In genomic region chr4:155674669-155675071, GRCh38 we compare ENCODE assay signal across 21 cellular contexts. TPM values are rescaled to one million over a fixed set of nuclear protein-coding genes. Genes with fewer than 3 reads are reported as not detected.
A peak's percentile ranks its signal among the peaks of the same experiment; 100 is the strongest.
DNase-seq lines count a peak whose midpoint lies in the region; ATAC-seq and TF ChIP-seq lines count a peak whose summit lies in the region.
"Had no signal": no experiment of that assay in that cellular context is flagged by ENCODE, and none has a peak within 500 bp of the region (broad histone marks: within the 10 kb centered on the region; RNA-seq: fewer than 3 reads in every experiment).

No MANE protein-coding gene starts in this region.

- H3K9me3 ChIP-seq in Karpas-422 (ENCODE audit: low read length), result no peaks in the 10 kb centered on the region
- no peaks in the 10 kb centered on the region for H3K9me3 ChIP-seq in prostate gland

- no peaks in the 10 kb centered on the region for H3K9me2 ChIP-seq in Karpas-422 (replicated peaks; ENCODE audit: insufficient read depth, low read length)

- H3K79me2 ChIP-seq in Karpas-422 (ENCODE audit: low read length) (no peaks in the 10 kb centered on the region), mesendoderm (ENCODE audit: control insufficient read depth, insufficient read depth, low read length) (no peaks in the 10 kb centered on the region)

- no peak for DNase-seq in Karpas-422
- no peak for DNase-seq in mesendoderm
- no peak for DNase-seq in prostate gland (ENCODE audit: low spot score)
- no peak for DNase-seq in stimulated activated CD4-positive, alpha-beta T cell treated with anti-CD3 and anti-CD28 coated beads, Interleukin-4, amount 100 ng/mL, for 24 hours
- DNase-seq: DMS53, GDM1, KG1, MV-4-11, NCI-H1105 treated with DMSO at 0.1 percent for 48 hours, NCI-H2081, NCI-H2171, NCI-H345, NCI-H526, Right ventricle myocardium superior had no signal

- no peaks in the 10 kb centered on the region; the same call in 1 of the 2 replicates for H3K36me3 ChIP-seq in Karpas-422 (ENCODE audit: insufficient read depth, low read length)
- H3K36me3 ChIP-seq in mesendoderm (ENCODE audit: control insufficient read depth, insufficient read depth, low read length), result no peaks in the 10 kb centered on the region
- H3K36me3 ChIP-seq in prostate gland, result no peaks in the 10 kb centered on the region

- intact Hi-C loops in prostate gland (cut with DNase I), result loop anchor here (5.0 kb wide), 1 partner anchor 88 kb away; no protein-coding TSS in a partner anchor

- no peak overlapping the region for H2BK5ac ChIP-seq in mesendoderm (ENCODE audit: low read length)

- H2BK120ac ChIP-seq in mesendoderm (ENCODE audit: low read depth, low read length), result no peak overlapping the region

- H3K4me3 ChIP-seq in Karpas-422 (ENCODE audit: low read length), result no peak overlapping the region
- no peak overlapping the region for H3K4me3 ChIP-seq in mesendoderm (ENCODE audit: low read length)
- no peak overlapping the region for H3K4me3 ChIP-seq in prostate gland

- H3K23ac ChIP-seq in mesendoderm (ENCODE audit: low read length), result no peak overlapping the region

- H2AFZ ChIP-seq in Karpas-422 (ENCODE audit: low read length), result peak overlapping the region; percentile 14; the same call in 1 of the 2 replicates

- peak overlapping the region; percentile 74 for H2BK15ac ChIP-seq in mesendoderm (replicated peaks; ENCODE audit: low read depth)

- H3K18ac ChIP-seq in mesendoderm (ENCODE audit: low read length), result no peak overlapping the region

- H4K5ac ChIP-seq in mesendoderm (ENCODE audit: low read length), result no peak overlapping the region

- H3K4ac ChIP-seq in mesendoderm (ENCODE audit: low read depth, low read length), result no peak overlapping the region

- H3K27ac ChIP-seq in 22Rv1 (peak overlapping the region; percentile 52), Karpas-422 (ENCODE audit: low read length) (peak overlapping the region; percentile 93), mesendoderm (ENCODE audit: low read depth, low read length) (no peak overlapping the region), prostate gland (peak overlapping the region; percentile 31 to 97)

- H3K4me2 ChIP-seq in Karpas-422 (ENCODE audit: low read depth, low read length, poor library complexity, severe bottlenecking), result peak overlapping the region; percentile 57
- H3K4me2 ChIP-seq in mesendoderm (ENCODE audit: low read length), result no peak overlapping the region

- TF ChIP-seq CTCF in 22Rv1 (IDR thresholded peaks at IDR 0.05) (no peak), prostate gland (IDR thresholded peaks at IDR 0.05) (no peak)

- peaks cover 83% of the 10 kb centered on the region for H3K4me1 ChIP-seq in Karpas-422 (ENCODE audit: low read length)
- H3K4me1 ChIP-seq in mesendoderm (ENCODE audit: control insufficient read depth, low read depth, low read length), result peaks cover 3% of the 10 kb centered on the region
- H3K4me1 ChIP-seq in prostate gland (replicated peaks), result peaks cover 4% of the 10 kb centered on the region

- H3K27me3 ChIP-seq in Karpas-422 (ENCODE audit: low read length) (no peaks in the 10 kb centered on the region), mesendoderm (ENCODE audit: insufficient read depth, low read length, poor library complexity) (no peaks in the 10 kb centered on the region), prostate gland (replicated peaks; ENCODE audit: insufficient read depth) (no peaks in the 10 kb centered on the region)

- no peak for TF ChIP-seq POLR2A in prostate gland (IDR thresholded peaks at IDR 0.05)

- no CpG with 5 or more reads among the region's 6 CpGs for WGBS in mesendoderm (ENCODE audit: extremely low coverage, insufficient coverage, low lambda C conversion rate)
- WGBS in prostate gland, result 31% methylated on average over 6 of the region's 6 CpGs

- no peak overlapping the region for H4K8ac ChIP-seq in mesendoderm (ENCODE audit: low read depth, low read length)

- H2AK5ac ChIP-seq in mesendoderm (ENCODE audit: low read length), result no peak overlapping the region

- H3K56ac ChIP-seq in mesendoderm (ENCODE audit: low read length), result no peak overlapping the region

- ATAC-seq in GM18861 (IDR thresholded peaks at IDR 0.05; ENCODE audit: unreplicated experiment), result no peak
- no peak for ATAC-seq in HG03135 (IDR thresholded peaks at IDR 0.05; ENCODE audit: unreplicated experiment)
- ATAC-seq in HG03342 (IDR thresholded peaks at IDR 0.05; ENCODE audit: unreplicated experiment), result no peak
- ATAC-seq: HCT116 had no signal

- no peaks in the 10 kb centered on the region for H3K79me1 ChIP-seq in mesendoderm (ENCODE audit: low read length)

- H4K20me1 ChIP-seq in Karpas-422 (ENCODE audit: insufficient read depth, low read depth, low read length), result no peaks in the 10 kb centered on the region

- H3K9ac ChIP-seq in Karpas-422 (ENCODE audit: low read length), result peak overlapping the region; percentile 60
- H3K9ac ChIP-seq in mesendoderm (ENCODE audit: low read length), result no peak overlapping the region

RNA-seq across cellular contexts. Expression of gene GUCY1A1, which starts 8.0 kb away (rescaled TPM):
- 3.0 and 6.1 TPM in 2 replicates for total RNA-seq in Karpas-422 (2014; rRNA removed; shearing (Covaris generic); ENCODE audit: low replicate concordance)
- 0.01 TPM for polyA plus RNA-seq in mesendoderm (2013, experiment 1 of 2)
- not detected for polyA plus RNA-seq in mesendoderm (2013, experiment 2 of 2)
- 100 to 1,000 TPM in 1 of 2 donors, 10 to 100 TPM in 1; 49.8 to 103 TPM for total RNA-seq in prostate gland
- total RNA-seq: H1, RPMI7951 had no signal
- polyA plus RNA-seq: H1 had no signal
